In the genomic region with DNA sequence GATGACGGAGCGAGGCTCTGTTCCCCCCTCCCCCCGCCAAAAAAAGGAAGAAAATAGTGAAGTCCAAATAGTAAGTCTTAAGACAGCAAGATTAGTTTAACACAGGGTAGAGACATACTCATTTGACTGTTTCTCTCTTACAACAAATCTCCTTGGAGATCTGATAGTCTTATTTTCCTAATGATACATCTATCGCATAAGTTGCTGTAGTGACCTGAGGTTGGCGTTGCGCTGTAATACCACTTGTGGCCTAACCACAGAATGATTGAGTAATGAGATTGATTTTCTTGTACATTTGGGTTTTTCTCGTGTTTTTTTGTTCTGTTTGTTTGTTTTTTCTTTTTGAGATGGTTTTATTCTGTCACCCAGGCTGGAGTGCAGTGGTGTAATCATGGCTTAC, we compare ENCODE assay signal across 1 cellular context.
TF ChIP-seq lines count a peak whose summit lies in the region.

No MANE protein-coding gene starts in this region.

TF ChIP-seq in WTC11, 78 proteins besides CTCF, POLR2A, EP300 and RAD21 (continued from another document):
- TF ChIP-seq, protein P1, sequence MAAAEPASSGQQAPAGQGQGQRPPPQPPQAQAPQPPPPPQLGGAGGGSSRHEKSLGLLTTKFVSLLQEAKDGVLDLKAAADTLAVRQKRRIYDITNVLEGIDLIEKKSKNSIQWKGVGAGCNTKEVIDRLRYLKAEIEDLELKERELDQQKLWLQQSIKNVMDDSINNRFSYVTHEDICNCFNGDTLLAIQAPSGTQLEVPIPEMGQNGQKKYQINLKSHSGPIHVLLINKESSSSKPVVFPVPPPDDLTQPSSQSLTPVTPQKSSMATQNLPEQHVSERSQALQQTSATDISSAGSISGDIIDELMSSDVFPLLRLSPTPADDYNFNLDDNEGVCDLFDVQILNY (CRISPR knock-in tag; IDR thresholded peaks at IDR 0.05), result no peak
- TF ChIP-seq, protein P2, sequence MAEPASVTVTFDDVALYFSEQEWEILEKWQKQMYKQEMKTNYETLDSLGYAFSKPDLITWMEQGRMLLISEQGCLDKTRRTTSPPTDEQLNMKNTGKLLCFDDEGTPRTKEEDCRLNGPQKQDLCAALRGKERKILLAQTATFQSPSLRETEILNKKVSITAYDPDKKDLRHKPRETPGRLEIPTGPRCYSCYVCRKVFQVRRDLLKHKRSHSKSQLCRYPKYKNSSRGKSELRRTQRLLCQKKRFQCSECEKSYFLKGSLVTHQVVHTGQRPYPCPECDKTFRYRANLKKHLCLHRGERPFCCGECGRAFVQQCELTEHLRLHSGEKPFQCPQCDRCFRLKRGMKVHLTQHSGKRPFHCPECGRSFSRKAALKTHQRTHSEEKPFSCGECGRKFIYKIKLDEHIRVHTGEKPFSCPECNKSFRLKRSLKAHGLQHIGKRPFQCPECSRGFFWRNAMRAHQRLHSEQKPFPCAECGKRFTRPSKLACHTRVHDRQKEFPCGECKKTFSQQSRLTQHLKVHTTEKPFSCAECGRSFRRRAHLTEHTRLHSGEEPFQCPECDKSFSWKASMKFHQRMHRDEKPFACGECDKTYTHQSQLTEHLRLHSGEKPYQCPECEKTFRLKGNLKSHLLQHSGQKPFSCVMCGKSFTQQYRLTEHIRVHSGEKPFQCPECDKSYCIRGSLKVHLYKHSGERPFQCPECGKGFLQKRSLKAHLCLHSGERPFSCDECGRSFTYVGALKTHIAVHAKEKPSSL (CRISPR knock-in tag; conservative IDR thresholded peaks at IDR 0.05), result no peak
- TF ChIP-seq, protein P3, sequence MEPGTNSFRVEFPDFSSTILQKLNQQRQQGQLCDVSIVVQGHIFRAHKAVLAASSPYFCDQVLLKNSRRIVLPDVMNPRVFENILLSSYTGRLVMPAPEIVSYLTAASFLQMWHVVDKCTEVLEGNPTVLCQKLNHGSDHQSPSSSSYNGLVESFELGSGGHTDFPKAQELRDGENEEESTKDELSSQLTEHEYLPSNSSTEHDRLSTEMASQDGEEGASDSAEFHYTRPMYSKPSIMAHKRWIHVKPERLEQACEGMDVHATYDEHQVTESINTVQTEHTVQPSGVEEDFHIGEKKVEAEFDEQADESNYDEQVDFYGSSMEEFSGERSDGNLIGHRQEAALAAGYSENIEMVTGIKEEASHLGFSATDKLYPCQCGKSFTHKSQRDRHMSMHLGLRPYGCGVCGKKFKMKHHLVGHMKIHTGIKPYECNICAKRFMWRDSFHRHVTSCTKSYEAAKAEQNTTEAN (CRISPR knock-in tag; IDR thresholded peaks at IDR 0.05), result no peak
- TF ChIP-seq, protein P4, sequence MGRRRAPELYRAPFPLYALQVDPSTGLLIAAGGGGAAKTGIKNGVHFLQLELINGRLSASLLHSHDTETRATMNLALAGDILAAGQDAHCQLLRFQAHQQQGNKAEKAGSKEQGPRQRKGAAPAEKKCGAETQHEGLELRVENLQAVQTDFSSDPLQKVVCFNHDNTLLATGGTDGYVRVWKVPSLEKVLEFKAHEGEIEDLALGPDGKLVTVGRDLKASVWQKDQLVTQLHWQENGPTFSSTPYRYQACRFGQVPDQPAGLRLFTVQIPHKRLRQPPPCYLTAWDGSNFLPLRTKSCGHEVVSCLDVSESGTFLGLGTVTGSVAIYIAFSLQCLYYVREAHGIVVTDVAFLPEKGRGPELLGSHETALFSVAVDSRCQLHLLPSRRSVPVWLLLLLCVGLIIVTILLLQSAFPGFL (CRISPR knock-in tag; IDR thresholded peaks at IDR 0.05; ENCODE audit: borderline replicate concordance), result no peak
- TF ChIP-seq, protein P5, sequence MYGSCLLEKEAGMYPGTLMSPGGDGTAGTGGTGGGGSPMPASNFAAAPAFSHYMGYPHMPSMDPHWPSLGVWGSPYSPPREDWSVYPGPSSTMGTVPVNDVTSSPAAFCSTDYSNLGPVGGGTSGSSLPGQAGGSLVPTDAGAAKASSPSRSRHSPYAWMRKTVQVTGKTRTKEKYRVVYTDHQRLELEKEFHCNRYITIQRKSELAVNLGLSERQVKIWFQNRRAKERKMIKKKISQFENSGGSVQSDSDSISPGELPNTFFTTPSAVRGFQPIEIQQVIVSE (CRISPR knock-in tag; IDR thresholded peaks at IDR 0.05; ENCODE audit: borderline replicate concordance), result no peak
- TF ChIP-seq, protein P6, sequence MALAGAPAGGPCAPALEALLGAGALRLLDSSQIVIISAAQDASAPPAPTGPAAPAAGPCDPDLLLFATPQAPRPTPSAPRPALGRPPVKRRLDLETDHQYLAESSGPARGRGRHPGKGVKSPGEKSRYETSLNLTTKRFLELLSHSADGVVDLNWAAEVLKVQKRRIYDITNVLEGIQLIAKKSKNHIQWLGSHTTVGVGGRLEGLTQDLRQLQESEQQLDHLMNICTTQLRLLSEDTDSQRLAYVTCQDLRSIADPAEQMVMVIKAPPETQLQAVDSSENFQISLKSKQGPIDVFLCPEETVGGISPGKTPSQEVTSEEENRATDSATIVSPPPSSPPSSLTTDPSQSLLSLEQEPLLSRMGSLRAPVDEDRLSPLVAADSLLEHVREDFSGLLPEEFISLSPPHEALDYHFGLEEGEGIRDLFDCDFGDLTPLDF (CRISPR knock-in tag; IDR thresholded peaks at IDR 0.05), result no peak
- TF ChIP-seq GTF2I (CRISPR knock-in tag; conservative IDR thresholded peaks at IDR 0.05) (no peak), JAZF1 (CRISPR knock-in tag; IDR thresholded peaks at IDR 0.05) (no peak), ZNF232 (CRISPR knock-in tag; IDR thresholded peaks at IDR 0.05) (no peak)
